Comparison of ENCODE assay signal across 3 cellular contexts in the genomic region with DNA sequence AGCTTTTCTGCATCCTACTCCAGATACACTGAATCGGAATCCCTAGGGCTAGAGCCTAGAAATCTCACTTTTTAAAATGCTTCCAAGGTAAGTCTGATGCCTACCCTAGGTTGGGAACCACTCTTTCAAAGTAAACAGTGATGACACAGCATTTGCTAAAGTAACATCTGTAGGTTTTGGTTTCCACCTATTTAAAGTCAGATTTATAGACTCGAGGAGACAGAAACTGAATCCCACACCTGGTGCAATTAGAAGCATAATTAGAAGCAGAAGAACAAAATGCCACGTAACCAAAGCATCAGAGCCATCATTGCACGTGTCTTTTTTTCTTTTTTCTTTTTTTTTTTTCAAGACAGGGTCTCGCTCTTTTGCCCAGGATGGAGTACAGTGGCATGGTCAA.
TF ChIP-seq lines count a peak whose summit lies in the region.

No MANE protein-coding gene starts in this region.

TF ChIP-seq in SK-N-SH, 30 proteins besides CTCF, POLR2A, EP300 and RAD21:
- no peak for TF ChIP-seq FOXM1 (IDR thresholded peaks at IDR 0.05; ENCODE audit: low read depth)
- TF ChIP-seq REST (IDR thresholded peaks at IDR 0.05; ENCODE audit: low read depth, low read length): no peak
- TF ChIP-seq NFIC (IDR thresholded peaks at IDR 0.05; ENCODE audit: borderline replicate concordance): no peak
- no peak for TF ChIP-seq USF2 (IDR thresholded peaks at IDR 0.05; ENCODE audit: borderline replicate concordance, low read depth, low read length)
- TF ChIP-seq ELF1 (IDR thresholded peaks at IDR 0.05): no peak
- TF ChIP-seq YY1 (IDR thresholded peaks at IDR 0.05; ENCODE audit: low read depth): no peak
- TF ChIP-seq GABPA (IDR thresholded peaks at IDR 0.05; ENCODE audit: low read depth): no peak
- TF ChIP-seq TCF12 (IDR thresholded peaks at IDR 0.05): no peak
- no peak for TF ChIP-seq NRF1 (IDR thresholded peaks at IDR 0.05; ENCODE audit: low read depth, low read length)
- TF ChIP-seq TEAD4 (IDR thresholded peaks at IDR 0.05; ENCODE audit: borderline replicate concordance, insufficient read depth): no peak
- TF ChIP-seq FOSL2 (IDR thresholded peaks at IDR 0.05; ENCODE audit: borderline replicate concordance, low read depth): no peak
- no peak for TF ChIP-seq RFX5 (IDR thresholded peaks at IDR 0.05; ENCODE audit: low read length)
- TF ChIP-seq FOXJ3 (CRISPR knock-in tag; IDR thresholded peaks at IDR 0.05): no peak
- no peak for TF ChIP-seq RXRA (IDR thresholded peaks at IDR 0.05; ENCODE audit: borderline replicate concordance, low read depth)

TF ChIP-seq in SK-N-SH treated with all-trans-retinoic acid at 6 μM for 48 hours, 23 proteins besides CTCF, POLR2A, EP300 and RAD21:
- TF ChIP-seq, protein P1, sequence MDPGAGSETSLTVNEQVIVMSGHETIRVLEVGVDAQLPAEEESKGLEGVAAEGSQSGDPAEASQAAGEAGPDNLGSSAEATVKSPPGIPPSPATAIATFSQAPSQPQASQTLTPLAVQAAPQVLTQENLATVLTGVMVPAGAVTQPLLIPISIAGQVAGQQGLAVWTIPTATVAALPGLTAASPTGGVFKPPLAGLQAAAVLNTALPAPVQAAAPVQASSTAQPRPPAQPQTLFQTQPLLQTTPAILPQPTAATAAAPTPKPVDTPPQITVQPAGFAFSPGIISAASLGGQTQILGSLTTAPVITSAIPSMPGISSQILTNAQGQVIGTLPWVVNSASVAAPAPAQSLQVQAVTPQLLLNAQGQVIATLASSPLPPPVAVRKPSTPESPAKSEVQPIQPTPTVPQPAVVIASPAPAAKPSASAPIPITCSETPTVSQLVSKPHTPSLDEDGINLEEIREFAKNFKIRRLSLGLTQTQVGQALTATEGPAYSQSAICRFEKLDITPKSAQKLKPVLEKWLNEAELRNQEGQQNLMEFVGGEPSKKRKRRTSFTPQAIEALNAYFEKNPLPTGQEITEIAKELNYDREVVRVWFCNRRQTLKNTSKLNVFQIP (CRISPR knock-in tag; IDR thresholded peaks at IDR 0.05; ENCODE audit: borderline replicate concordance, low read depth): no peak
- TF ChIP-seq PPARA (CRISPR knock-in tag; IDR thresholded peaks at IDR 0.05; ENCODE audit: borderline replicate concordance) (no peak), ARNTL (CRISPR knock-in tag; IDR thresholded peaks at IDR 0.05; ENCODE audit: borderline replicate concordance, low read depth) (no peak)

TF ChIP-seq in endothelial cell of umbilical vein, 7 proteins besides CTCF, POLR2A, EP300 and RAD21:
- TF ChIP-seq FOS (IDR thresholded peaks at IDR 0.05; ENCODE audit: borderline replicate concordance, insufficient read depth, low read length): no peak
- no peak for TF ChIP-seq GATA2 (IDR thresholded peaks at IDR 0.05; ENCODE audit: insufficient read depth, insufficient read length, low read depth, low read length)
- no peak for TF ChIP-seq JUN (IDR thresholded peaks at IDR 0.05; ENCODE audit: borderline replicate concordance, insufficient read depth, insufficient read length, low read depth)
- TF ChIP-seq EZH2 (IDR thresholded peaks at IDR 0.05; ENCODE audit: borderline replicate concordance, low read depth, low read length, severe bottlenecking): no peak
- TF ChIP-seq MYC (IDR thresholded peaks at IDR 0.05; ENCODE audit: low read depth, low read length): no peak
